Comparison of ENCODE assay signal across 8 cellular contexts in genomic region chr11:18243783-18244362, GRCh38.
A peak's percentile ranks its signal among the peaks of the same experiment; 100 is the strongest.
DNase-seq lines count a peak whose midpoint lies in the region; ATAC-seq and TF ChIP-seq lines count a peak whose summit lies in the region.

No MANE protein-coding gene starts in this region.

- peaks cover 25% of the 10 kb centered on the region for H3K27me3 Mint-ChIP-seq in stimulated activated naive CD8-positive, alpha-beta T cell treated with anti-CD3 and anti-CD28 coated beads, Interleukin-15, amount 100 ng/mL, for 72 hours

- peak; percentile 19 for DNase-seq in AG04449 (ENCODE audit: low read depth, low spot score)
- peak; percentile 15 for DNase-seq in NCI-H2171 (lab: John Stamatoyannopoulos, UW)
- peak; percentile 88 for DNase-seq in choroid plexus epithelial cell (ENCODE audit: low read depth)
- peak; percentile 15 for DNase-seq in middle frontal gyrus (ENCODE audit: extremely low spot score, low spot score)
- DNase-seq in stimulated activated naive CD8-positive, alpha-beta T cell treated with anti-CD3 and anti-CD28 coated beads, Interleukin-15, amount 100 ng/mL, for 72 hours = peak; percentile 67

- no peak overlapping the region for H3K4me3 ChIP-seq in AG04449 (ENCODE audit: low read depth, low read length)
- H3K4me3 ChIP-seq in WI38 (ENCODE audit: low read depth, low read length) = no peak overlapping the region
- H3K4me3 ChIP-seq in choroid plexus epithelial cell (ENCODE audit: low read depth, low read length) = no peak overlapping the region

- CTCF ChIA-PET in AG04449 (lab: Yijun Ruan, JAX) = interaction anchor here (0.7 to 2.4 kb wide), 54 partner anchors 9 to 544 kb away, joined by 3 to 13 read pairs (median 4); partner anchors contain the start of genes GTF2H1, HPS5, SAA1 and TSG101

- H3K27ac Mint-ChIP-seq in stimulated activated naive CD8-positive, alpha-beta T cell treated with anti-CD3 and anti-CD28 coated beads, Interleukin-15, amount 100 ng/mL, for 72 hours = no peak overlapping the region

- POLR2A ChIA-PET in AG04449 (lab: Yijun Ruan, JAX) = interaction anchor here (0.6 to 1.1 kb wide), 4 partner anchors 102 to 283 kb away, joined by 3 read pairs; partner anchors contain the start of gene TSG101

- H3K4me1 Mint-ChIP-seq in stimulated activated naive CD8-positive, alpha-beta T cell treated with anti-CD3 and anti-CD28 coated beads, Interleukin-15, amount 100 ng/mL, for 72 hours = peaks cover 23% of the 10 kb centered on the region

- TF ChIP-seq CTCF in AG04449 (IDR thresholded peaks at IDR 0.05; ENCODE audit: insufficient read depth, low read length, missing control alignments) = peak; percentile 85
- TF ChIP-seq CTCF in GM12872 (IDR thresholded peaks at IDR 0.05; ENCODE audit: insufficient read depth, low read depth, low read length) = peak; percentile 94
- TF ChIP-seq CTCF in WI38 (IDR thresholded peaks at IDR 0.05; ENCODE audit: low read depth, low read length) = peak; percentile 78
- TF ChIP-seq CTCF in choroid plexus epithelial cell (conservative IDR thresholded peaks at IDR 0.05; ENCODE audit: low read depth, low read length) = peak; percentile 96

- H3K4me3 Mint-ChIP-seq in stimulated activated naive CD8-positive, alpha-beta T cell treated with anti-CD3 and anti-CD28 coated beads, Interleukin-15, amount 100 ng/mL, for 72 hours = no peak overlapping the region

- ATAC-seq in stimulated activated naive CD8-positive, alpha-beta T cell treated with anti-CD3 and anti-CD28 coated beads, Interleukin-15, amount 100 ng/mL, for 72 hours = peak; percentile 37
- ATAC-seq in HG03457 (IDR thresholded peaks at IDR 0.05; ENCODE audit: unreplicated experiment) = no peak

- peaks cover 0 to 7% of the 10 kb centered on the region in 2 donors for H3K9me3 Mint-ChIP-seq in stimulated activated naive CD8-positive, alpha-beta T cell treated with anti-CD3 and anti-CD28 coated beads, Interleukin-15, amount 100 ng/mL, for 72 hours

Comparison
In these comparisons a context has a peak if more than half of its experiments do, and no peak if none do; other contexts are left out.
1. DNase-seq: peak in every context shown above with its lines; median percentile 88 in choroid plexus epithelial cell; 67 in stimulated activated naive CD8-positive, alpha-beta T cell treated with anti-CD3 and anti-CD28 coated beads, Interleukin-15, amount 100 ng/mL, for 72 hours; 19 in AG04449; 15 in NCI-H2171; 15 in middle frontal gyrus.